29 cellular contexts compared by ENCODE assay signal in genomic region chr5:90545511-90545910, GRCh38.
"Had no signal": no experiment of that assay in that cellular context is flagged by ENCODE, and none has a peak within 500 bp of the region (broad histone marks: within the 10 kb centered on the region; RNA-seq: fewer than 3 reads in every experiment).

No MANE protein-coding gene starts in this region.

- H3K36me3 ChIP-seq: brain microvascular endothelial cell, esophagus muscularis mucosa, gastroesophageal sphincter, heart right ventricle, WERI-Rb-1 had no signal

- H3K27me3 ChIP-seq: dorsolateral prefrontal cortex had no signal

- ATAC-seq: activated CD4-positive, CD25-positive, alpha-beta regulatory T cell treated with anti-CD3 and anti-CD28 coated beads, Interleukin-2, amount 50 U/mL, for 24 hours; activated CD8-positive, alpha-beta T cell treated with anti-CD3 and anti-CD28 coated beads for 36 hours; activated T-cell treated with anti-CD3 and anti-CD28 coated beads, Interleukin-2, amount 50 U/mL, for 4 hours; activated T-helper 17 cell treated with anti-CD3 and anti-CD28 coated beads, Interleukin-2, amount 50 U/mL, for 72 hours; foreskin keratinocyte; gastroesophageal sphincter; heart right ventricle; T-helper 17 cell had no signal

- H3K27ac ChIP-seq: brain microvascular endothelial cell, coronary artery, dorsolateral prefrontal cortex, esophagus muscularis mucosa, foreskin keratinocyte, gastroesophageal sphincter, heart right ventricle, WERI-Rb-1 had no signal

- H3K4me1 ChIP-seq: esophagus muscularis mucosa, foreskin keratinocyte, gastroesophageal sphincter, heart right ventricle had no signal

- DNase-seq: activated B cell treated with CpG ODN at 0.5 μM for 24 hours; activated CD4-positive, alpha-beta T cell treated with anti-CD3 and anti-CD28 coated beads for 48 hours; activated CD4-positive, alpha-beta T cell treated with anti-CD3 and anti-CD28 coated beads, Interleukin-2, amount 50 U/mL, for 1 hour; activated CD4-positive, alpha-beta T cell treated with anti-CD3 and anti-CD28 coated beads, Interleukin-2, amount 50 U/mL, for 48 hours; activated CD8-positive, alpha-beta memory T cell treated with anti-CD3 and anti-CD28 coated beads for 24 hours; activated CD8-positive, alpha-beta T cell treated with anti-CD3 and anti-CD28 coated beads for 36 hours; activated effector memory CD4-positive, alpha-beta T cell treated with Interleukin-2 at 50 U/mL for 16 hours; activated gamma-delta T cell treated with Interleukin-2 at 50 U/mL for 16 hours; activated naive CD4-positive, alpha-beta T cell treated with anti-CD3 and anti-CD28 coated beads, Interleukin-2, amount 50 U/mL, for 16 hours; activated naive CD4-positive, alpha-beta T cell treated with Interleukin-2 at 50 U/mL for 16 hours; activated T-cell treated with anti-CD3 and anti-CD28 coated beads, Interleukin-2, amount 50 U/mL, for 4 hours; amniotic stem cell; anterior cingulate cortex; brain microvascular endothelial cell; dorsolateral prefrontal cortex; effector memory CD4-positive, alpha-beta T cell; endodermal cell; foreskin keratinocyte; heart right ventricle; T-helper 17 cell; T1000; WERI-Rb-1 had no signal

- FAIRE-seq: astrocyte, bronchial epithelial cell had no signal

- H3K4me3 ChIP-seq: coronary artery, dorsolateral prefrontal cortex, esophagus muscularis mucosa, gastroesophageal sphincter, heart right ventricle had no signal

- H3K9me3 ChIP-seq: esophagus muscularis mucosa, gastroesophageal sphincter, heart right ventricle had no signal
